Comparison of ENCODE assay signal across 10 cellular contexts in genomic region chr18:58135170-58135569, GRCh38.
DNase-seq lines count a peak whose midpoint lies in the region; ATAC-seq and TF ChIP-seq lines count a peak whose summit lies in the region.
"Had no signal": no experiment of that assay in that cellular context is flagged by ENCODE, and none has a peak within 500 bp of the region (broad histone marks: within the 10 kb centered on the region; RNA-seq: fewer than 3 reads in every experiment).

No MANE protein-coding gene starts in this region.

- no peaks in the 10 kb centered on the region for H3K9me3 Mint-ChIP-seq in activated naive CD8-positive, alpha-beta T cell treated with anti-CD3 and anti-CD28 coated beads for 36 hours
- H3K9me3 Mint-ChIP-seq: stimulated activated naive CD8-positive, alpha-beta T cell treated with anti-CD3 and anti-CD28 coated beads, Interleukin-15, Interleukin-2, amounts not matched to agents 100 ng/mL and 50 ng/mL, for 24 hours had no signal

- 0 out of 2 replicates have a peak overlapping the region, but pooled peaks have one; percentile 12 for H3K4me3 ChIP-seq in HFF-Myc (replicated peaks; ENCODE audit: low read depth, low read length)
- no peak overlapping the region for H3K4me3 ChIP-seq in left ventricle myocardium inferior
- H3K4me3 ChIP-seq: adrenal gland had no signal

- intact Hi-C loops in left ventricle myocardium inferior (cut with micrococcal nuclease), result no loop called here

- DNase-seq in EH (ENCODE audit: low read depth) (peak; percentile 85), HFF-Myc (ENCODE audit: extremely low read depth, low read depth) (peak; percentile 83), myocyte (ENCODE audit: low read depth) (peak; percentile 79), DMS 273 treated with DMSO at 0.1 percent for 48 hours (lab: John Stamatoyannopoulos, UW) (no peak), NCI-H2171 (lab: John Stamatoyannopoulos, UW) (no peak), left ventricle myocardium inferior (no peak)
- peak; percentile 22 for DNase-seq in activated naive CD8-positive, alpha-beta T cell treated with anti-CD3 and anti-CD28 coated beads for 36 hours

- TF ChIP-seq CTCF in HFF-Myc (IDR thresholded peaks at IDR 0.05; ENCODE audit: low read depth, low read length, missing control alignments) (no peak), left ventricle myocardium inferior (IDR thresholded peaks at IDR 0.05; ENCODE audit: borderline replicate concordance) (no peak)

- H3K36me3 ChIP-seq in left ventricle myocardium inferior, result no peaks in the 10 kb centered on the region
- H3K36me3 ChIP-seq: adrenal gland had no signal

- H3K27me3 ChIP-seq in left ventricle myocardium inferior (ENCODE audit: low read depth), result no peaks in the 10 kb centered on the region
- H3K27me3 ChIP-seq: adrenal gland had no signal

- H3K4me3 Mint-ChIP-seq in activated naive CD8-positive, alpha-beta T cell treated with anti-CD3 and anti-CD28 coated beads for 36 hours, result no peak overlapping the region
- H3K4me3 Mint-ChIP-seq: stimulated activated naive CD8-positive, alpha-beta T cell treated with anti-CD3 and anti-CD28 coated beads, Interleukin-15, Interleukin-2, amounts not matched to agents 100 ng/mL and 50 ng/mL, for 24 hours had no signal

- H3K9me3 ChIP-seq in left ventricle myocardium inferior (replicated peaks), result no peaks in the 10 kb centered on the region
- H3K9me3 ChIP-seq: adrenal gland had no signal

- H3K4me1 ChIP-seq in left ventricle myocardium inferior, result no peaks in the 10 kb centered on the region

- H3K27ac Mint-ChIP-seq in activated naive CD8-positive, alpha-beta T cell treated with anti-CD3 and anti-CD28 coated beads for 36 hours, result no peak overlapping the region
- H3K27ac Mint-ChIP-seq: stimulated activated naive CD8-positive, alpha-beta T cell treated with anti-CD3 and anti-CD28 coated beads, Interleukin-15, Interleukin-2, amounts not matched to agents 100 ng/mL and 50 ng/mL, for 24 hours had no signal

- peaks cover 15% of the 10 kb centered on the region for H3K4me1 Mint-ChIP-seq in activated naive CD8-positive, alpha-beta T cell treated with anti-CD3 and anti-CD28 coated beads for 36 hours

- ATAC-seq in HG03442 (IDR thresholded peaks at IDR 0.05; ENCODE audit: unreplicated experiment), result no peak

- H3K36me3 Mint-ChIP-seq in activated naive CD8-positive, alpha-beta T cell treated with anti-CD3 and anti-CD28 coated beads for 36 hours, result no peaks in the 10 kb centered on the region

- peaks cover 13% of the 10 kb centered on the region for H3K27me3 Mint-ChIP-seq in activated naive CD8-positive, alpha-beta T cell treated with anti-CD3 and anti-CD28 coated beads for 36 hours

- H3K27ac ChIP-seq in left ventricle myocardium inferior (replicated peaks), result no peak overlapping the region
- H3K27ac ChIP-seq: adrenal gland had no signal

Comparison
In these comparisons a context has a peak if more than half of its experiments do, and no peak if none do; other contexts are left out.
1. DNase-seq: peak in EH (single experiment), HFF-Myc (single experiment), activated naive CD8-positive, alpha-beta T cell treated with anti-CD3 and anti-CD28 coated beads for 36 hours (single experiment) and myocyte (single experiment); none in DMS 273 treated with DMSO at 0.1 percent for 48 hours (single experiment), NCI-H2171 (single experiment) and left ventricle myocardium inferior (single experiment).